2 cellular contexts compared by ENCODE assay signal in genomic region chr9:19102631-19103345, GRCh38.
A peak's percentile ranks its signal among the peaks of the same experiment; 100 is the strongest.
TF ChIP-seq lines count a peak whose summit lies in the region.

Gene HAUS6, minus strand, starts transcription at chr9:19102904. Its CDS starts 253 bp downstream, at chr9:19102651.

TF ChIP-seq in IMR-90, 13 proteins besides CTCF, POLR2A, EP300 and RAD21 (continued from another document):
- no peak for TF ChIP-seq MAFK (IDR thresholded peaks at IDR 0.05; ENCODE audit: low read depth, low read length)
TF ChIP-seq in IMR-90: peak in this region for 3.

TF ChIP-seq in endothelial cell of umbilical vein, 7 proteins besides CTCF, POLR2A, EP300 and RAD21 (continued from another document):
- peak; percentile 48 for TF ChIP-seq GATA2 (IDR thresholded peaks at IDR 0.05; ENCODE audit: insufficient read depth, insufficient read length, low read depth, low read length)
- TF ChIP-seq JUN (IDR thresholded peaks at IDR 0.05; ENCODE audit: borderline replicate concordance, insufficient read depth, insufficient read length, low read depth): no peak
- peak; percentile 45 for TF ChIP-seq MAX (IDR thresholded peaks at IDR 0.05; ENCODE audit: insufficient read depth, insufficient read length)
- TF ChIP-seq MYC (IDR thresholded peaks at IDR 0.05; ENCODE audit: low read depth, low read length): no peak
